ENCODE assay signal across 1 cellular context in the genomic region with DNA sequence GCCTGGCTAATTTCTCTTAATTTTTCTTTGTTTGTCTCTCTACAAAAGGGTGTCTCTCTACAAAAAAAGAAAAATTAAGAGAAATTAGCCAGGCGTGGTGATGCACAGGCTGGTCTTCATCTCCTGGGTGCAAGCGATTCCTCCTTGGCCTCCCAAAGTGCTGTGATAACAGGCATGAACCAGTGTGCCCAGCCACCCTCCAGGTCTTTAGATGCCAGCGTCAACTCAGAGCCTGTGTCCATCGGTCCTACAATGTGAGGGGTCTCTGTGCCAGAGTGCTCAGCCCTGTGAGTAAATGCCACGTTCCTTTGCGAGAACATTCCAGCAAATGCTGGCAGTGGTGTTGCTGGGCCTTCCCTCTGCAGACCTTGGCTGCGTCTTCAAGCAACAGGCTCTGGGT.
TF ChIP-seq lines count a peak whose summit lies in the region.

No MANE protein-coding gene starts in this region.

TF ChIP-seq in endothelial cell of umbilical vein, 7 proteins besides CTCF, POLR2A, EP300 and RAD21 (continued from another document):
- TF ChIP-seq POLR2AphosphoS5 (IDR thresholded peaks at IDR 0.05; ENCODE audit: insufficient read depth, low read depth, low read length) (no peak), MYC (IDR thresholded peaks at IDR 0.05; ENCODE audit: low read depth, low read length) (no peak), FOS (IDR thresholded peaks at IDR 0.05; ENCODE audit: borderline replicate concordance, insufficient read depth, low read length) (no peak)
- TF ChIP-seq, protein P1, sequence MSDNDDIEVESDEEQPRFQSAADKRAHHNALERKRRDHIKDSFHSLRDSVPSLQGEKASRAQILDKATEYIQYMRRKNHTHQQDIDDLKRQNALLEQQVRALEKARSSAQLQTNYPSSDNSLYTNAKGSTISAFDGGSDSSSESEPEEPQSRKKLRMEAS (IDR thresholded peaks at IDR 0.05; ENCODE audit: insufficient read depth, insufficient read length), result no peak
